27 cellular contexts compared by ENCODE assay signal in genomic region chr21:35583566-35584216, GRCh38.
"Had no signal": no experiment of that assay in that cellular context is flagged by ENCODE, and none has a peak within 500 bp of the region (broad histone marks: within the 10 kb centered on the region; RNA-seq: fewer than 3 reads in every experiment).

No MANE protein-coding gene starts in this region.

- H3K4me1 ChIP-seq: neural progenitor cell, parathyroid adenoma, psoas muscle, sigmoid colon, thyroid gland, upper lobe of left lung, vagina had no signal

- H3K9me3 Mint-ChIP-seq: nephron; neural progenitor cell; stimulated activated naive B cell treated with anti-CD40 and anti-IgM and Interleukin-4, amounts not matched to agents 10 μg/mL and 1 μg/mL and 100 μg/mL, for 72 hours; stimulated activated naive CD8-positive, alpha-beta T cell treated with anti-CD3 and anti-CD28 coated beads, Interleukin-15, Interleukin-2, amounts not matched to agents 100 ng/mL and 50 ng/mL, for 24 hours had no signal

- H3K4me3 Mint-ChIP-seq: nephron; neural progenitor cell; stimulated activated effector memory CD8-positive, alpha-beta T cell treated with anti-CD3 and anti-CD28 coated beads, Interleukin-12 subunit alpha, Interleukin-12 subunit beta, amount 100 ng/mL, for 72 hours; stimulated activated naive B cell treated with anti-CD40 and anti-IgM and Interleukin-4, amounts not matched to agents 10 μg/mL and 1 μg/mL and 100 μg/mL, for 72 hours; stimulated activated naive CD8-positive, alpha-beta T cell treated with anti-CD3 and anti-CD28 coated beads, Interleukin-15, Interleukin-2, amounts not matched to agents 100 ng/mL and 50 ng/mL, for 24 hours had no signal

- H3K27me3 ChIP-seq: neural progenitor cell, ovary, right lobe of liver, thyroid gland, tibial nerve, upper lobe of left lung, vagina had no signal

- H3K36me3 ChIP-seq: neural progenitor cell, ovary, right lobe of liver, sigmoid colon, stomach, thoracic aorta, thyroid gland, tibial nerve, upper lobe of left lung, vagina had no signal

- H3K27ac Mint-ChIP-seq: nephron; neural progenitor cell; progenitor cell of endocrine pancreas; stimulated activated effector memory CD8-positive, alpha-beta T cell treated with anti-CD3 and anti-CD28 coated beads, Interleukin-12 subunit alpha, Interleukin-12 subunit beta, amount 100 ng/mL, for 72 hours; stimulated activated naive B cell treated with anti-CD40 and anti-IgM and Interleukin-4, amounts not matched to agents 10 μg/mL and 1 μg/mL and 100 μg/mL, for 72 hours; stimulated activated naive CD8-positive, alpha-beta T cell treated with anti-CD3 and anti-CD28 coated beads, Interleukin-15, Interleukin-2, amounts not matched to agents 100 ng/mL and 50 ng/mL, for 24 hours had no signal

- H3K27ac ChIP-seq: neural progenitor cell, ovary, parathyroid adenoma, psoas muscle, right lobe of liver, sigmoid colon, stomach, thoracic aorta, thyroid gland, tibial nerve, upper lobe of left lung, vagina had no signal

- H3K79me2 ChIP-seq: parathyroid adenoma had no signal

- H2AFZ ChIP-seq: neural progenitor cell, parathyroid adenoma had no signal

- H3K9me3 ChIP-seq: ovary, psoas muscle, right lobe of liver, sigmoid colon, stomach, thoracic aorta, thyroid gland, tibial nerve, upper lobe of left lung, vagina had no signal

- H3K4me3 ChIP-seq: neural progenitor cell, ovary, psoas muscle, right lobe of liver, sigmoid colon, stomach, thoracic aorta, thyroid gland, tibial nerve, upper lobe of left lung, vagina had no signal

- ATAC-seq: psoas muscle; right cardiac atrium; right lobe of liver; stimulated activated effector memory CD8-positive, alpha-beta T cell treated with anti-CD3 and anti-CD28 coated beads, Interleukin-12 subunit alpha, Interleukin-12 subunit beta, amount 100 ng/mL, for 72 hours had no signal

- H3K9ac ChIP-seq: neural progenitor cell, parathyroid adenoma had no signal

- H3K4me2 ChIP-seq: neural progenitor cell had no signal

- H3K4me1 Mint-ChIP-seq: nephron had no signal

- DNase-seq: occipital lobe; ovary; posterior cingulate gyrus; psoas muscle; right cardiac atrium; right lobe of liver; sigmoid colon; small intestine; stimulated activated CD4-positive, alpha-beta T cell treated with anti-CD3 and anti-CD28 coated beads, Interleukin-15, amount 100 ng/mL, for 24 hours; stimulated activated CD4-positive, alpha-beta T cell treated with anti-CD3 and anti-CD28 coated beads, Interleukin-2, amount 100 ng/mL, for 24 hours; stimulated activated CD4-positive, alpha-beta T cell treated with anti-CD3 and anti-CD28 coated beads, Interleukin-2, amount 100 ng/mL, for 48 hours; stimulated activated CD4-positive, alpha-beta T cell treated with anti-CD3 and anti-CD28 coated beads, Interleukin-4, amount 100 ng/mL, for 24 hours; stimulated activated naive B cell treated with anti-CD40 and anti-IgM and Interleukin-4, amounts not matched to agents 10 μg/mL and 1 μg/mL and 100 μg/mL, for 72 hours; stimulated activated naive CD4-positive, alpha-beta T cell treated with Interleukin-2 at 50 U/mL for 16 hours; stomach; thyroid gland; trophoblast cell; upper lobe of left lung had no signal

- H3K36me3 Mint-ChIP-seq: neural progenitor cell; stimulated activated effector memory CD8-positive, alpha-beta T cell treated with anti-CD3 and anti-CD28 coated beads, Interleukin-12 subunit alpha, Interleukin-12 subunit beta, amount 100 ng/mL, for 72 hours; stimulated activated naive B cell treated with anti-CD40 and anti-IgM and Interleukin-4, amounts not matched to agents 10 μg/mL and 1 μg/mL and 100 μg/mL, for 72 hours had no signal
